ENCODE assay signal across 17 cellular contexts in genomic region chr6:15473174-15473573, GRCh38.
DNase-seq lines count a peak whose midpoint lies in the region; ATAC-seq and TF ChIP-seq lines count a peak whose summit lies in the region.
"Had no signal": no experiment of that assay in that cellular context is flagged by ENCODE, and none has a peak within 500 bp of the region (broad histone marks: within the 10 kb centered on the region; RNA-seq: fewer than 3 reads in every experiment).

No MANE protein-coding gene starts in this region.

- H3K23ac ChIP-seq in mesenchymal stem cell (ENCODE audit: low read length in 2 of 2) (no peak overlapping the region), mesendoderm (ENCODE audit: low read length) (no peak overlapping the region)

- intact Hi-C loops in heart left ventricle (cut with DNase I) (loop anchor here in 1 of 10 donors (10.0 kb wide), 1 partner anchor 598 kb away; no protein-coding TSS in a partner anchor), left ventricle myocardium superior (cut with micrococcal nuclease) (no loop called here), lower lobe of right lung (cut with DNase I) (no loop called here)

- no peak overlapping the region for H2AFZ ChIP-seq in mesenchymal stem cell (ENCODE audit: low read depth, low read length)

- H3K56ac ChIP-seq in mesendoderm (ENCODE audit: low read length) = no peak overlapping the region

- H3K36me3 ChIP-seq in heart left ventricle (peaks cover 0 to 34% (median 11%) of the 10 kb centered on the region in 9 donors), RWPE2 (ENCODE audit: low read depth) (peaks cover 19% of the 10 kb centered on the region), lower lobe of right lung (peaks cover 19% of the 10 kb centered on the region), suprapubic skin (peaks cover 19% of the 10 kb centered on the region), mesenchymal stem cell (ENCODE audit: control insufficient read depth in 1 of 2, insufficient read depth in 2 of 2, low read depth in 1 of 2, low read length in 2 of 2) (peaks cover 6 to 55% of the 10 kb centered on the region in 2 experiments), mesendoderm (ENCODE audit: control insufficient read depth, insufficient read depth, low read length) (peaks cover 2% of the 10 kb centered on the region)

- no peak overlapping the region for H2BK5ac ChIP-seq in mesenchymal stem cell (ENCODE audit: low read depth, low read length, poor library complexity, severe bottlenecking)
- H2BK5ac ChIP-seq in mesendoderm (ENCODE audit: low read length) = no peak overlapping the region

- no peak for ATAC-seq in heart left ventricle
- no peak for ATAC-seq in left ventricle myocardium superior
- no peak for ATAC-seq in RWPE2 (ENCODE audit: low read depth)
- ATAC-seq in lower lobe of right lung = no peak
- ATAC-seq: HCT116, K562, PC-3 had no signal

- no peaks in the 10 kb centered on the region for H3K9me3 ChIP-seq in heart left ventricle
- no peaks in the 10 kb centered on the region for H3K9me3 ChIP-seq in RWPE2 (ENCODE audit: severe bottlenecking)
- no peaks in the 10 kb centered on the region for H3K9me3 ChIP-seq in lower lobe of right lung
- H3K9me3 ChIP-seq in suprapubic skin = no peaks in the 10 kb centered on the region
- H3K9me3 ChIP-seq in mesenchymal stem cell (ENCODE audit: control insufficient read depth, low read length) = no peaks in the 10 kb centered on the region

- H4K5ac ChIP-seq in mesendoderm (ENCODE audit: low read length) = no peak overlapping the region

- H3K4me2 ChIP-seq in mesenchymal stem cell (ENCODE audit: low read length, poor library complexity, severe bottlenecking) = no peak overlapping the region
- no peak overlapping the region for H3K4me2 ChIP-seq in mesendoderm (ENCODE audit: low read length)

- H2BK120ac ChIP-seq in mesenchymal stem cell (ENCODE audit: low read depth, low read length) (no peak overlapping the region), mesendoderm (ENCODE audit: low read depth, low read length) (no peak overlapping the region)

- TF ChIP-seq POLR2A in heart left ventricle (IDR thresholded peaks at IDR 0.05) (no peak), suprapubic skin (IDR thresholded peaks at IDR 0.05) (no peak)

- H2BK15ac ChIP-seq in mesenchymal stem cell (ENCODE audit: low read depth, poor library complexity, severe bottlenecking) = no peak overlapping the region
- no peak overlapping the region for H2BK15ac ChIP-seq in mesendoderm (replicated peaks; ENCODE audit: low read depth)

- H3K27me3 ChIP-seq in heart left ventricle (no peaks in the 10 kb centered on the region), RWPE2 (ENCODE audit: insufficient read depth, poor library complexity, severe bottlenecking) (no peaks in the 10 kb centered on the region), lower lobe of right lung (ENCODE audit: low read depth) (no peaks in the 10 kb centered on the region), suprapubic skin (no peaks in the 10 kb centered on the region), mesenchymal stem cell (ENCODE audit: control insufficient read depth in 1 of 2, insufficient read depth in 1 of 2, low read length in 2 of 2) (no peaks in the 10 kb centered on the region), mesendoderm (ENCODE audit: insufficient read depth, low read length, poor library complexity) (no peaks in the 10 kb centered on the region)

- TF ChIP-seq CTCF in heart left ventricle (IDR thresholded peaks at IDR 0.05) (no peak), RWPE2 (IDR thresholded peaks at IDR 0.05; ENCODE audit: poor library complexity, severe bottlenecking) (no peak), lower lobe of right lung (IDR thresholded peaks at IDR 0.05) (no peak), suprapubic skin (IDR thresholded peaks at IDR 0.05) (no peak)

- no peak for TF ChIP-seq EP300 in suprapubic skin (IDR thresholded peaks at IDR 0.05)

- no peak overlapping the region for H3K4ac ChIP-seq in mesenchymal stem cell (ENCODE audit: low read depth in 1 of 2, low read length in 2 of 2)
- H3K4ac ChIP-seq in mesendoderm (ENCODE audit: low read depth, low read length) = no peak overlapping the region

- H3K9ac ChIP-seq in mesenchymal stem cell (ENCODE audit: low read length) (no peak overlapping the region), mesendoderm (ENCODE audit: low read length) (no peak overlapping the region)

- DNase-seq in heart left ventricle = no peak
- no peak for DNase-seq in left ventricle myocardium superior
- DNase-seq in RWPE2 (ENCODE audit: low spot score) = no peak
- DNase-seq in lower lobe of right lung = no peak
- no peak for DNase-seq in suprapubic skin (ENCODE audit: low spot score in 2 of 2)
- no peak for DNase-seq in AG20443 (ENCODE audit: low spot score)
- DNase-seq in mesenchymal stem cell = no peak
- DNase-seq in mesendoderm = no peak
- DNase-seq: DND-41, NCI-H1436 treated with DMSO at 0.1 percent for 48 hours, NCI-H2171 treated with DMSO at 0.1 percent for 48 hours, NCI-H774 had no signal

- H3K4me1 ChIP-seq in heart left ventricle (peaks cover 7 to 77% (median 45%) of the 10 kb centered on the region in 12 donors), RWPE2 (ENCODE audit: insufficient read depth, poor library complexity, severe bottlenecking) (peaks cover 18% of the 10 kb centered on the region), lower lobe of right lung (peaks cover 26% of the 10 kb centered on the region), suprapubic skin (peaks cover 17% of the 10 kb centered on the region), mesenchymal stem cell (ENCODE audit: control insufficient read depth, insufficient read depth, low read depth, low read length) (peaks cover 1% of the 10 kb centered on the region), mesendoderm (ENCODE audit: control insufficient read depth, low read depth, low read length) (no peaks in the 10 kb centered on the region)

- peak overlapping the region in 11 of 12 donors; percentile 43 to 86 (median 63) for H3K27ac ChIP-seq in heart left ventricle
- H3K27ac ChIP-seq in RWPE2 (ENCODE audit: poor library complexity, severe bottlenecking) = peak overlapping the region; percentile 76
- peak overlapping the region; percentile 9 for H3K27ac ChIP-seq in lower lobe of right lung
- H3K27ac ChIP-seq in suprapubic skin = peak overlapping the region; percentile 59
- no peak overlapping the region for H3K27ac ChIP-seq in mesenchymal stem cell (ENCODE audit: low read length, poor library complexity, severe bottlenecking)
- H3K27ac ChIP-seq in mesendoderm (ENCODE audit: low read depth, low read length) = no peak overlapping the region
- H3K27ac ChIP-seq: 22Rv1, RWPE1 had no signal

- H3K18ac ChIP-seq in mesenchymal stem cell (ENCODE audit: low read depth in 1 of 2, low read length in 2 of 2) (no peak overlapping the region), mesendoderm (ENCODE audit: low read length) (no peak overlapping the region)

- H3K14ac ChIP-seq in mesenchymal stem cell (ENCODE audit: low read length in 2 of 2) = no peak overlapping the region

- H2AK5ac ChIP-seq in mesenchymal stem cell (ENCODE audit: low read length, severe bottlenecking) (no peak overlapping the region), mesendoderm (ENCODE audit: low read length) (no peak overlapping the region)

- H3K79me2 ChIP-seq in mesendoderm (ENCODE audit: control insufficient read depth, insufficient read depth, low read length) = peaks cover 44% of the 10 kb centered on the region

- H2BK12ac ChIP-seq in mesenchymal stem cell (ENCODE audit: low read length in 2 of 2) = no peak overlapping the region

- H4K8ac ChIP-seq in mesenchymal stem cell (ENCODE audit: low read length) (no peak overlapping the region), mesendoderm (ENCODE audit: low read depth, low read length) (no peak overlapping the region)

- WGBS in heart left ventricle, 4 donors = 71 to 82% (median 79%) methylated on average over 7 of the region's 7 CpGs
- WGBS in suprapubic skin = 88% methylated on average over 7 of the region's 7 CpGs
- 98% methylated on average over 5 of the region's 7 CpGs for WGBS in mesenchymal stem cell
- WGBS in mesendoderm (ENCODE audit: extremely low coverage, insufficient coverage, low lambda C conversion rate) = no CpG with 5 or more reads among the region's 7 CpGs

- no peak overlapping the region for H3K4me3 ChIP-seq in heart left ventricle
- no peak overlapping the region for H3K4me3 ChIP-seq in RWPE2 (ENCODE audit: severe bottlenecking)
- no peak overlapping the region for H3K4me3 ChIP-seq in lower lobe of right lung
- no peak overlapping the region for H3K4me3 ChIP-seq in suprapubic skin
- no peak overlapping the region for H3K4me3 ChIP-seq in mesenchymal stem cell (ENCODE audit: insufficient read depth in 1 of 2, low read depth in 1 of 2, low read length in 2 of 2)
- H3K4me3 ChIP-seq in mesendoderm (ENCODE audit: low read length) = no peak overlapping the region
- H3K4me3 ChIP-seq: K562 had no signal

- H3K79me1 ChIP-seq in mesenchymal stem cell (replicated peaks; ENCODE audit: low read length, poor library complexity, severe bottlenecking) = peaks cover 30% of the 10 kb centered on the region
- H3K79me1 ChIP-seq in mesendoderm (ENCODE audit: low read length) = peaks cover 19% of the 10 kb centered on the region

- H4K91ac ChIP-seq in mesenchymal stem cell (ENCODE audit: low read length) = no peak overlapping the region

Comparison
In these comparisons a context has a peak if more than half of its experiments do, and no peak if none do; other contexts are left out.
1. H3K27ac ChIP-seq: peak in heart left ventricle (11 of 12), RWPE2 (single experiment), lower lobe of right lung (single experiment) and suprapubic skin (single experiment); none in mesenchymal stem cell (single experiment) and mesendoderm (single experiment).